Comparison of ENCODE assay signal across 17 cellular contexts in the genomic region with DNA sequence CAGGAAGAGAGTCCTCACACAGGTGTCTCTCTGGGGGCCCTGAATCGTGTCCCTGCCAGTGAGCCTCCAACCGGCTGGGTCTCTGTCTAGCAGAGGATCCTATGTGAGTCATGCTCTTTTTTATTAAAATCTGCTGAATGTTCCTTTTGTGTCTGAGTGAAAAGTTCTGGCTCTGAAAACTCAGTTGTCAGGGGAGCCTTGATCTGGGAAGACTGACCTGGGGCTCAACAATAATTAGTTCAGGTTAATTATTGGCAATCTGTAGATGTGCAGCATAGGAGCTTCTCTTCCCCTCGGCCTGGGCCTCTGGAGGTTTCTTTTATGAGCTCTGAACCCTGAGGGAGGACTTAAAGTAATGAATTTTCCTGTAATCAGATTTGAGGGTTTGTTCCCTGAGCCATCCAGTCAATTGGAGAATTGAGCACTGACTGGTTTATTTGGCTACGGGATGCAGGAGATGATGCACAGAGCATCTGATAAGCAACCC. TPM values are rescaled to one million over a fixed set of nuclear protein-coding genes. Genes with fewer than 3 reads are reported as not detected.
DNase-seq lines count a peak whose midpoint lies in the region; ATAC-seq and TF ChIP-seq lines count a peak whose summit lies in the region.
"Had no signal": no experiment of that assay in that cellular context is flagged by ENCODE, and none has a peak within 500 bp of the region (broad histone marks: within the 10 kb centered on the region; RNA-seq: fewer than 3 reads in every experiment).

No MANE protein-coding gene starts in this region.

- H3K4me1 ChIP-seq in adipocyte (ENCODE audit: control insufficient read depth, insufficient read depth, low read length) (peaks cover 5% of the 10 kb centered on the region), left lung (no peaks in the 10 kb centered on the region)
- H3K4me1 ChIP-seq: suprapubic skin had no signal

- peaks cover 58% of the 10 kb centered on the region for H3K4me1 Mint-ChIP-seq in nephron

- H3K9ac ChIP-seq in adipocyte (ENCODE audit: low read length): peak overlapping the region; percentile 21

- no peak overlapping the region for H3K27ac ChIP-seq in left lung
- H3K27ac ChIP-seq: suprapubic skin had no signal

- TF ChIP-seq CTCF in nephron (IDR thresholded peaks at IDR 0.05; ENCODE audit: unreplicated experiment in 3 of 3) (no peak), left lung (IDR thresholded peaks at IDR 0.05) (no peak)

- intact Hi-C loops in left lung (cut with DNase I): loop anchor here in 1 of 2 donors (10.0 kb wide), 1 partner anchor 62 kb away; no protein-coding TSS in a partner anchor

- H3K9me3 Mint-ChIP-seq in nephron: no peaks in the 10 kb centered on the region
- H3K9me3 Mint-ChIP-seq: activated T-helper 2 cell treated with anti-CD3 and anti-CD28 coated beads, Interferon-gamma antibody, Interleukin-2, Interleukin-4, amounts not matched to agents 10 μg/mL and 5 μg/mL and 100 μg/mL, durations not matched to agents 14 hours and 24 hours and 36 hours; WTC11 had no signal

- peaks cover 7% of the 10 kb centered on the region for H3K27me3 Mint-ChIP-seq in nephron (ENCODE audit: low read depth)

- no peaks in the 10 kb centered on the region for H3K36me3 Mint-ChIP-seq in nephron (ENCODE audit: low read depth)
- H3K36me3 Mint-ChIP-seq: WTC11 had no signal

- H3K9me3 ChIP-seq in adipocyte (ENCODE audit: control insufficient read depth, low read length) (no peaks in the 10 kb centered on the region), left lung (no peaks in the 10 kb centered on the region)
- H3K9me3 ChIP-seq: suprapubic skin had no signal

- no peak overlapping the region for H3K4me3 Mint-ChIP-seq in nephron
- H3K4me3 Mint-ChIP-seq: WTC11 had no signal

- ATAC-seq in HG02981 (IDR thresholded peaks at IDR 0.05; ENCODE audit: unreplicated experiment) (peak; percentile 34), left lung (no peak)
- ATAC-seq: left cardiac atrium, WTC11 had no signal

- DNase-seq in D341Med (ENCODE audit: low spot score): peak; percentile 66
- DNase-seq in adipocyte (ENCODE audit: low read depth): no peak
- DNase-seq in NCI-H2196 (lab: John Stamatoyannopoulos, UW; ENCODE audit: unreplicated experiment): no peak
- DNase-seq in left lung: no peak
- no peak for DNase-seq in NCI-H1694 (lab: John Stamatoyannopoulos, UW)
- DNase-seq: Calu3; KG1; left cardiac atrium; NCI-H1048; NK-92 treated with Interleukin-12 subunit alpha and Interleukin-12 subunit beta, amount 100 ng/mL, for 24 hours; stimulated activated CD4-positive, alpha-beta T cell treated with anti-CD3 and anti-CD28 coated beads, Interleukin-4, amount 100 ng/mL, for 24 hours; T-helper 2 cell had no signal

- no peak overlapping the region for H3K4me3 ChIP-seq in adipocyte (ENCODE audit: low read length)
- H3K4me3 ChIP-seq in left lung: no peak overlapping the region
- H3K4me3 ChIP-seq: suprapubic skin had no signal

- H3K36me3 ChIP-seq in adipocyte (ENCODE audit: control insufficient read depth, insufficient read depth, low read length, severe bottlenecking): no peaks in the 10 kb centered on the region
- no peaks in the 10 kb centered on the region for H3K36me3 ChIP-seq in left lung
- H3K36me3 ChIP-seq: suprapubic skin had no signal

- peaks cover 18% of the 10 kb centered on the region for H3K27me3 ChIP-seq in adipocyte (replicated peaks; ENCODE audit: control insufficient read depth, insufficient read depth, low read length)
- no peaks in the 10 kb centered on the region for H3K27me3 ChIP-seq in left lung
- H3K27me3 ChIP-seq: suprapubic skin had no signal

- H3K27ac Mint-ChIP-seq in nephron: peak overlapping the region; percentile 85 to 94 (median 86)
- H3K27ac Mint-ChIP-seq: activated T-helper 2 cell treated with anti-CD3 and anti-CD28 coated beads, Interferon-gamma antibody, Interleukin-2, Interleukin-4, amounts not matched to agents 10 μg/mL and 5 μg/mL and 100 μg/mL, durations not matched to agents 14 hours and 24 hours and 36 hours; WTC11 had no signal

RNA-seq across cellular contexts. Expression of gene ALG2, which starts 45.2 kb away (rescaled TPM):
- 10 to 100 TPM; 38.9 to 47.7 TPM for total RNA-seq in left lung

RNA-seq across cellular contexts. Expression of gene SEC61B, which starts 45.5 kb away (rescaled TPM):
- total RNA-seq in left lung: 100 to 1,000 TPM; 137 to 184 TPM
